ENCODE assay signal across 1 cellular context in genomic region chr2:64652231-64653173, GRCh38.
TF ChIP-seq lines count a peak whose summit lies in the region.

No MANE protein-coding gene starts in this region.

TF ChIP-seq in GM23338, 12 proteins besides CTCF, POLR2A, EP300 and RAD21 (continued from another document):
- TF ChIP-seq REST (IDR thresholded peaks at IDR 0.05; ENCODE audit: unreplicated experiment) (no peak), ZNF114 (CRISPR knock-in tag; IDR thresholded peaks at IDR 0.05) (no peak), ZNF331 (CRISPR knock-in tag; IDR thresholded peaks at IDR 0.05; ENCODE audit: low read depth) (no peak), JUNB (IDR thresholded peaks at IDR 0.05; ENCODE audit: unreplicated experiment) (no peak)
